ENCODE assay signal across 1 cellular context in the genomic region with DNA sequence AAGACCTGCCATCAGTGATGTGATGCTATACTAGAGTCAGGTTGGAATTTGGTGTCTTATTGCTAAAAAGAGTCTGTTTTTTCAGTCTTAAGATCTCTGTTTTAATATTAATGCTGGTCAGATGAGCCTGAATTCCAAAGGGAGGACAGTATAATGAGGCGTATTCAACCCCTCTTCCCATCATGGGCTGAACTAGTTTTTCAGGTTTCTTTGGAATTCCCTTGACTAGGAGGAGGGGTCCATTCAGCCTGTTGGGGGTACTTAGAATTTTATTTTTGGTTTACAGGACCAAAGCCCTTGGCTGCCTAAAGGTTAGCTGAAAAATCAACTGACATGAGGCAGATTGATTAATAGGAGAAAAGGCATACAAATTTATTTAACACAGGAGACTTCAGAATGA.
TF ChIP-seq lines count a peak whose summit lies in the region.

No MANE protein-coding gene starts in this region.

TF ChIP-seq in WTC11, 78 proteins besides CTCF, POLR2A, EP300 and RAD21 (continued from another document):
- TF ChIP-seq, protein P1, sequence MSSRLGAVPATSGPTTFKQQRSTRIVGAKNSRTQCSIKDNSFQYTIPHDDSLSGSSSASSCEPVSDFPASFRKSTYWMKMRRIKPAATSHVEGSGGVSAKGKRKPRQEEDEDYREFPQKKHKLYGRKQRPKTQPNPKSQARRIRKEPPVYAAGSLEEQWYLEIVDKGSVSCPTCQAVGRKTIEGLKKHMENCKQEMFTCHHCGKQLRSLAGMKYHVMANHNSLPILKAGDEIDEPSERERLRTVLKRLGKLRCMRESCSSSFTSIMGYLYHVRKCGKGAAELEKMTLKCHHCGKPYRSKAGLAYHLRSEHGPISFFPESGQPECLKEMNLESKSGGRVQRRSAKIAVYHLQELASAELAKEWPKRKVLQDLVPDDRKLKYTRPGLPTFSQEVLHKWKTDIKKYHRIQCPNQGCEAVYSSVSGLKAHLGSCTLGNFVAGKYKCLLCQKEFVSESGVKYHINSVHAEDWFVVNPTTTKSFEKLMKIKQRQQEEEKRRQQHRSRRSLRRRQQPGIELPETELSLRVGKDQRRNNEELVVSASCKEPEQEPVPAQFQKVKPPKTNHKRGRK (CRISPR knock-in tag; IDR thresholded peaks at IDR 0.05; ENCODE audit: borderline replicate concordance) = no peak
- no peak for TF ChIP-seq NR2C2 (CRISPR knock-in tag; IDR thresholded peaks at IDR 0.05)
- TF ChIP-seq, protein P2, sequence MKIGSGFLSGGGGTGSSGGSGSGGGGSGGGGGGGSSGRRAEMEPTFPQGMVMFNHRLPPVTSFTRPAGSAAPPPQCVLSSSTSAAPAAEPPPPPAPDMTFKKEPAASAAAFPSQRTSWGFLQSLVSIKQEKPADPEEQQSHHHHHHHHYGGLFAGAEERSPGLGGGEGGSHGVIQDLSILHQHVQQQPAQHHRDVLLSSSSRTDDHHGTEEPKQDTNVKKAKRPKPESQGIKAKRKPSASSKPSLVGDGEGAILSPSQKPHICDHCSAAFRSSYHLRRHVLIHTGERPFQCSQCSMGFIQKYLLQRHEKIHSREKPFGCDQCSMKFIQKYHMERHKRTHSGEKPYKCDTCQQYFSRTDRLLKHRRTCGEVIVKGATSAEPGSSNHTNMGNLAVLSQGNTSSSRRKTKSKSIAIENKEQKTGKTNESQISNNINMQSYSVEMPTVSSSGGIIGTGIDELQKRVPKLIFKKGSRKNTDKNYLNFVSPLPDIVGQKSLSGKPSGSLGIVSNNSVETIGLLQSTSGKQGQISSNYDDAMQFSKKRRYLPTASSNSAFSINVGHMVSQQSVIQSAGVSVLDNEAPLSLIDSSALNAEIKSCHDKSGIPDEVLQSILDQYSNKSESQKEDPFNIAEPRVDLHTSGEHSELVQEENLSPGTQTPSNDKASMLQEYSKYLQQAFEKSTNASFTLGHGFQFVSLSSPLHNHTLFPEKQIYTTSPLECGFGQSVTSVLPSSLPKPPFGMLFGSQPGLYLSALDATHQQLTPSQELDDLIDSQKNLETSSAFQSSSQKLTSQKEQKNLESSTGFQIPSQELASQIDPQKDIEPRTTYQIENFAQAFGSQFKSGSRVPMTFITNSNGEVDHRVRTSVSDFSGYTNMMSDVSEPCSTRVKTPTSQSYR (CRISPR knock-in tag; IDR thresholded peaks at IDR 0.05) = no peak
- TF ChIP-seq, protein P3, sequence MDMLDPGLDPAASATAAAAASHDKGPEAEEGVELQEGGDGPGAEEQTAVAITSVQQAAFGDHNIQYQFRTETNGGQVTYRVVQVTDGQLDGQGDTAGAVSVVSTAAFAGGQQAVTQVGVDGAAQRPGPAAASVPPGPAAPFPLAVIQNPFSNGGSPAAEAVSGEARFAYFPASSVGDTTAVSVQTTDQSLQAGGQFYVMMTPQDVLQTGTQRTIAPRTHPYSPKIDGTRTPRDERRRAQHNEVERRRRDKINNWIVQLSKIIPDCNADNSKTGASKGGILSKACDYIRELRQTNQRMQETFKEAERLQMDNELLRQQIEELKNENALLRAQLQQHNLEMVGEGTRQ (CRISPR knock-in tag; IDR thresholded peaks at IDR 0.05) = no peak
